1 cellular context compared by ENCODE assay signal in the genomic region with DNA sequence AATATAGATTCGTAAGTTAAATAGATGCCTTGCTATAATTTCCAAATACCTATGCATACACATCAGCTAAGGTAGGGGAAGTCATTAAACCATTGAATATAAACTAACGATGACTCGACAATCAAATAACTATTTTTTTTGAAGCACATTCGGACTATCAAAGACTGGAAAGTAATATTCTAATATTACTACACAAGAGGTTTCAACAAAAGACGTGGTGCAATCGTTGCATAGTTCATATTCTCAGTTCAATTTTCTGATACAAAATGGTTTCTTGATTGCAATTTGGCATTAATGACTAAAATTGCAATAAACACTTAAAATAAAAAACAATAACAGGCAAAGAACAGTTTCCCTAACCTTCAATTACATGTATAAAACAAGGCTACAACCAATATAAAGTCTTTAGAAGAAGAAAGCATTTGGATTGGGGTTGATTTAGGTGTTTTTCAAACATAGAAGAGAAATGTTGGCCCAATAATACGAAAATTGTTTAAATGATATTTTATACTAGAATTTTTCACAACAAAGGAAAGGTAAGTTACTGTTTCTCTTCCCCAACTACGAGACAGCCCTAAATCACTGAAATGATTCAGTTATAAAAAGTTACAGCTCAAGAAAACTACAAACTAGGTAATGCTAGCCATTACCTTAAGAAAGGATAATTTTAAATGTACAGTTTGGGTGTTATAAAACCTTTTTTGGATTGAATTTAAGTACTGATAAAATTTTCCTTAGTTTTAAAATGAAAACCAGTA.
TF ChIP-seq lines count a peak whose summit lies in the region.

No MANE protein-coding gene starts in this region.

TF ChIP-seq in GM23338, 12 proteins besides CTCF, POLR2A, EP300 and RAD21 (continued from another document):
- TF ChIP-seq, protein P1, sequence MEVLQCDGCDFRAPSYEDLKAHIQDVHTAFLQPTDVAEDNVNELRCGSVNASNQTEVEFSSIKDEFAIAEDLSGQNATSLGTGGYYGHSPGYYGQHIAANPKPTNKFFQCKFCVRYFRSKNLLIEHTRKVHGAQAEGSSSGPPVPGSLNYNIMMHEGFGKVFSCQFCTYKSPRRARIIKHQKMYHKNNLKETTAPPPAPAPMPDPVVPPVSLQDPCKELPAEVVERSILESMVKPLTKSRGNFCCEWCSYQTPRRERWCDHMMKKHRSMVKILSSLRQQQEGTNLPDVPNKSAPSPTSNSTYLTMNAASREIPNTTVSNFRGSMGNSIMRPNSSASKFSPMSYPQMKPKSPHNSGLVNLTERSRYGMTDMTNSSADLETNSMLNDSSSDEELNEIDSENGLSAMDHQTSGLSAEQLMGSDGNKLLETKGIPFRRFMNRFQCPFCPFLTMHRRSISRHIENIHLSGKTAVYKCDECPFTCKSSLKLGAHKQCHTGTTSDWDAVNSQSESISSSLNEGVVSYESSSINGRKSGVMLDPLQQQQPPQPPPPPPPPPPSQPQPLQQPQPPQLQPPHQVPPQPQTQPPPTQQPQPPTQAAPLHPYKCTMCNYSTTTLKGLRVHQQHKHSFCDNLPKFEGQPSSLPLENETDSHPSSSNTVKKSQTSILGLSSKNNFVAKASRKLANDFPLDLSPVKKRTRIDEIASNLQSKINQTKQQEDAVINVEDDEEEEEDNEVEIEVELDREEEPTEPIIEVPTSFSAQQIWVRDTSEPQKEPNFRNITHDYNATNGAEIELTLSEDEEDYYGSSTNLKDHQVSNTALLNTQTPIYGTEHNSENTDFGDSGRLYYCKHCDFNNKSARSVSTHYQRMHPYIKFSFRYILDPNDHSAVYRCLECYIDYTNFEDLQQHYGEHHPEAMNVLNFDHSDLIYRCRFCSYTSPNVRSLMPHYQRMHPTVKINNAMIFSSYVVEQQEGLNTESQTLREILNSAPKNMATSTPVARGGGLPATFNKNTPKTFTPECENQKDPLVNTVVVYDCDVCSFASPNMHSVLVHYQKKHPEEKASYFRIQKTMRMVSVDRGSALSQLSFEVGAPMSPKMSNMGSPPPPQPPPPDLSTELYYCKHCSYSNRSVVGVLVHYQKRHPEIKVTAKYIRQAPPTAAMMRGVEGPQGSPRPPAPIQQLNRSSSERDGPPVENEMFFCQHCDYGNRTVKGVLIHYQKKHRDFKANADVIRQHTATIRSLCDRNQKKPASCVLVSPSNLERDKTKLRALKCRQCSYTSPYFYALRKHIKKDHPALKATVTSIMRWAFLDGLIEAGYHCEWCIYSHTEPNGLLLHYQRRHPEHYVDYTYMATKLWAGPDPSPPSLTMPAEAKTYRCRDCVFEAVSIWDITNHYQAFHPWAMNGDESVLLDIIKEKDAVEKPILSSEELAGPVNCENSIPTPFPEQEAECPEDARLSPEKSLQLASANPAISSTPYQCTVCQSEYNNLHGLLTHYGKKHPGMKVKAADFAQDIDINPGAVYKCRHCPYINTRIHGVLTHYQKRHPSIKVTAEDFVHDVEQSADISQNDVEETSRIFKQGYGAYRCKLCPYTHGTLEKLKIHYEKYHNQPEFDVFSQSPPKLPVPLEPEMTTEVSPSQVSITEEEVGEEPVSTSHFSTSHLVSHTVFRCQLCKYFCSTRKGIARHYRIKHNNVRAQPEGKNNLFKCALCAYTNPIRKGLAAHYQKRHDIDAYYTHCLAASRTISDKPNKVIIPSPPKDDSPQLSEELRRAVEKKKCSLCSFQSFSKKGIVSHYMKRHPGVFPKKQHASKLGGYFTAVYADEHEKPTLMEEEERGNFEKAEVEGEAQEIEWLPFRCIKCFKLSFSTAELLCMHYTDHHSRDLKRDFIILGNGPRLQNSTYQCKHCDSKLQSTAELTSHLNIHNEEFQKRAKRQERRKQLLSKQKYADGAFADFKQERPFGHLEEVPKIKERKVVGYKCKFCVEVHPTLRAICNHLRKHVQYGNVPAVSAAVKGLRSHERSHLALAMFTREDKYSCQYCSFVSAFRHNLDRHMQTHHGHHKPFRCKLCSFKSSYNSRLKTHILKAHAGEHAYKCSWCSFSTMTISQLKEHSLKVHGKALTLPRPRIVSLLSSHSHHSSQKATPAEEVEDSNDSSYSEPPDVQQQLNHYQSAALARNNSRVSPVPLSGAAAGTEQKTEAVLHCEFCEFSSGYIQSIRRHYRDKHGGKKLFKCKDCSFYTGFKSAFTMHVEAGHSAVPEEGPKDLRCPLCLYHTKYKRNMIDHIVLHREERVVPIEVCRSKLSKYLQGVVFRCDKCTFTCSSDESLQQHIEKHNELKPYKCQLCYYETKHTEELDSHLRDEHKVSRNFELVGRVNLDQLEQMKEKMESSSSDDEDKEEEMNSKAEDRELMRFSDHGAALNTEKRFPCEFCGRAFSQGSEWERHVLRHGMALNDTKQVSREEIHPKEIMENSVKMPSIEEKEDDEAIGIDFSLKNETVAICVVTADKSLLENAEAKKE (CRISPR knock-in tag; IDR thresholded peaks at IDR 0.05), result no peak
- TF ChIP-seq CREB1 (CRISPR knock-in tag; IDR thresholded peaks at IDR 0.05; ENCODE audit: low read depth) (no peak), ZNF331 (CRISPR knock-in tag; IDR thresholded peaks at IDR 0.05; ENCODE audit: low read depth) (no peak), EZH2phosphoT487 (IDR thresholded peaks at IDR 0.05; ENCODE audit: unreplicated experiment) (no peak)
